In genomic region chr4:44368413-44369167, GRCh38 we compare ENCODE assay signal across 23 cellular contexts.
DNase-seq lines count a peak whose midpoint lies in the region; ATAC-seq and TF ChIP-seq lines count a peak whose summit lies in the region.
"Had no signal": no experiment of that assay in that cellular context is flagged by ENCODE, and none has a peak within 500 bp of the region (broad histone marks: within the 10 kb centered on the region; RNA-seq: fewer than 3 reads in every experiment).

No MANE protein-coding gene starts in this region.

- ATAC-seq in CD8-positive, alpha-beta T cell: no peak
- ATAC-seq: HepG2 had no signal

- intact Hi-C loops in CD8-positive, alpha-beta T cell (cut with DNase I, micrococcal nuclease): no loop called here
- intact Hi-C loops in spleen (cut with DNase I; ENCODE audit: low total_unique reads): no loop called here

- CTCF ChIA-PET in CD8-positive, alpha-beta T cell (lab: Charles Lee): no interaction called here

- POLR2A ChIA-PET in CD8-positive, alpha-beta T cell (lab: Charles Lee): interaction anchor here (0.6 kb wide), 1 partner anchor 197 kb away, joined by 3 read pairs; no protein-coding TSS in a partner anchor

- no peaks in the 10 kb centered on the region for H3K27me3 ChIP-seq in CD8-positive, alpha-beta T cell (ENCODE audit: insufficient read depth, low read length)
- H3K27me3 ChIP-seq in spleen (replicated peaks in 1 of 7): no peaks in the 10 kb centered on the region
- H3K27me3 ChIP-seq: Peyer's patch had no signal

- H3K4me3 ChIP-seq in CD8-positive, alpha-beta T cell (ENCODE audit: low read depth, low read length): no peak overlapping the region
- H3K4me3 ChIP-seq in spleen: no peak overlapping the region
- H3K4me3 ChIP-seq: GM23248, Peyer's patch had no signal

- no peak overlapping the region for H3K27ac Mint-ChIP-seq in CD8-positive, alpha-beta T cell
- no peak overlapping the region for H3K27ac Mint-ChIP-seq in mesothelial cell of epicardium
- H3K27ac Mint-ChIP-seq: H9, HFFc6 had no signal

- H3K4me3 Mint-ChIP-seq in CD8-positive, alpha-beta T cell: no peak overlapping the region
- no peak overlapping the region for H3K4me3 Mint-ChIP-seq in mesothelial cell of epicardium
- H3K4me3 Mint-ChIP-seq: H9, HFFc6 had no signal

- no peaks in the 10 kb centered on the region for H3K36me3 Mint-ChIP-seq in CD8-positive, alpha-beta T cell
- no peaks in the 10 kb centered on the region for H3K36me3 Mint-ChIP-seq in mesothelial cell of epicardium

- WGBS in spleen, 5 donors: 78 to 88% (median 82%) methylated on average over 3 of the region's 3 CpGs

- no peak overlapping the region for H3K27ac ChIP-seq in CD8-positive, alpha-beta T cell (ENCODE audit: low read depth, low read length)
- no peak overlapping the region for H3K27ac ChIP-seq in spleen
- H3K27ac ChIP-seq: C4-2B, GM23248, Peyer's patch had no signal

- H3K9me3 Mint-ChIP-seq in CD8-positive, alpha-beta T cell: peaks cover 6% of the 10 kb centered on the region
- H3K9me3 Mint-ChIP-seq in mesothelial cell of epicardium: peaks cover 4% of the 10 kb centered on the region
- H3K9me3 Mint-ChIP-seq: H9 had no signal

- H3K9me3 ChIP-seq in CD8-positive, alpha-beta T cell (ENCODE audit: low read length): no peaks in the 10 kb centered on the region
- peaks cover 0 to 2% (median 0%) of the 10 kb centered on the region in 8 donors for H3K9me3 ChIP-seq in spleen
- H3K9me3 ChIP-seq: Peyer's patch had no signal

- H3K4me1 ChIP-seq in CD8-positive, alpha-beta T cell (ENCODE audit: insufficient read depth, low read length): no peaks in the 10 kb centered on the region
- no peaks in the 10 kb centered on the region for H3K4me1 ChIP-seq in spleen
- H3K4me1 ChIP-seq: Peyer's patch had no signal

- no peaks in the 10 kb centered on the region for H3K4me1 Mint-ChIP-seq in CD8-positive, alpha-beta T cell (ENCODE audit: low read depth)
- no peaks in the 10 kb centered on the region for H3K4me1 Mint-ChIP-seq in mesothelial cell of epicardium

- no peaks in the 10 kb centered on the region for H3K36me3 ChIP-seq in CD8-positive, alpha-beta T cell (ENCODE audit: insufficient read depth, low read length)
- H3K36me3 ChIP-seq in spleen: no peaks in the 10 kb centered on the region
- H3K36me3 ChIP-seq: Peyer's patch had no signal

- no peaks in the 10 kb centered on the region for H3K27me3 Mint-ChIP-seq in CD8-positive, alpha-beta T cell (ENCODE audit: low read depth)
- no peaks in the 10 kb centered on the region for H3K27me3 Mint-ChIP-seq in mesothelial cell of epicardium (ENCODE audit: low read depth)

- TF ChIP-seq CTCF in CD8-positive, alpha-beta T cell (IDR thresholded peaks at IDR 0.05): no peak
- TF ChIP-seq CTCF in mesothelial cell of epicardium (IDR thresholded peaks at IDR 0.05; ENCODE audit: unreplicated experiment) (no peak), spleen (IDR thresholded peaks at IDR 0.05 in 8 of 11, conservative IDR thresholded peaks at IDR 0.05 in 3 of 11) (no peak)

- TF ChIP-seq POLR2A in spleen (IDR thresholded peaks at IDR 0.05): no peak

- in situ Hi-C loops in Caki2 (cut with HindIII; ENCODE audit: low pct_unique_long_range_greater_than_20kb, low sequenced_read_pairs): no loop called here

- peak; percentile 7 for DNase-seq in Caki2 (ENCODE audit: low read depth)
- DNase-seq in M059J (ENCODE audit: low read depth): peak; percentile 0
- DNase-seq in cerebellar cortex (ENCODE audit: low spot score): peak; percentile 21
- DNase-seq in pons (ENCODE audit: low spot score): peak; percentile 3
- DNase-seq in T-helper 1 cell: no peak
- no peak for DNase-seq in CD8-positive, alpha-beta T cell
- DNase-seq in mesothelial cell of epicardium (ENCODE audit: low spot score in 2 of 2, unreplicated experiment in 2 of 2): no peak
- DNase-seq in spleen: no peak
- DNase-seq: AML-193; GM23248; H9; HFFc6; KBM-7; NCI-H1105; NCI-H146; NCI-H2029; NCI-H2227 treated with DMSO at 0.1 percent for 48 hours; NCI-H524; NCI-H774; NK-92 treated with Interleukin-12 subunit alpha and Interleukin-12 subunit beta, amount 100 ng/mL, for 24 hours; Peyer's patch had no signal

Comparison
In these comparisons a context has a peak if more than half of its experiments do, and no peak if none do; other contexts are left out.
1. DNase-seq: peak in Caki2 (single experiment), M059J (single experiment), cerebellar cortex (single experiment) and pons (single experiment); none in T-helper 1 cell (0 of 5), CD8-positive, alpha-beta T cell (0 of 7), mesothelial cell of epicardium (0 of 2) and spleen (single experiment).